10 cellular contexts compared by ENCODE assay signal in the genomic region with DNA sequence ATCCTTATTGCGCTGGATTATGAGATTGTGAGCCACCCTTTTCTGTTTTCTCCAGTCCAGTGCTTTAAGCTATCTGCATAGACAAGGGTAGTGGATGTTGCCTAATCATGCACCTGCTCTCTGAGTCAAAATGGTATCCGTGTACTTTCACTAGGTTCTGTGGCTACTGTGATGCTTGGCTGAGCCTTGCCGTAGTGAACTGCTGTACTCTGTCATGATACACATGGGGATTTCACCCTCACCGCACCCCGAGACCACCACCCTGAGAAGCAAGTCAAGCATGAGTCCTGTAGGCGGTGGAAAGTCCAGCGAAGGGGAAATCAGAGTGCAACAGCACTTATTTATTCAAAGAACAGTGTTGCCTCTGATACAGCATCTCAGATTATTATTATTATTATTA. TPM values are rescaled to one million over a fixed set of nuclear protein-coding genes. Genes with fewer than 3 reads are reported as not detected.
DNase-seq lines count a peak whose midpoint lies in the region; ATAC-seq and TF ChIP-seq lines count a peak whose summit lies in the region.
"Had no signal": no experiment of that assay in that cellular context is flagged by ENCODE, and none has a peak within 500 bp of the region (broad histone marks: within the 10 kb centered on the region; RNA-seq: fewer than 3 reads in every experiment).

No MANE protein-coding gene starts in this region.

- TF ChIP-seq EP300 in tibial nerve (IDR thresholded peaks at IDR 0.05), result no peak

- H3K36me3 ChIP-seq in tibial nerve, result no peaks in the 10 kb centered on the region

- peak overlapping the region; percentile 91 for H3K27ac Mint-ChIP-seq in CD4-positive, alpha-beta T cell
- H3K27ac Mint-ChIP-seq in activated CD4-positive, alpha-beta memory T cell treated with anti-CD3 and anti-CD28 coated beads for 36 hours, result peak overlapping the region; percentile 25
- H3K27ac Mint-ChIP-seq in glutamatergic neuron (ENCODE audit: unreplicated experiment), result no peak overlapping the region

- H3K27me3 ChIP-seq in CD4-positive, alpha-beta T cell (ENCODE audit: control insufficient read depth, insufficient read depth, low read length), result no peaks in the 10 kb centered on the region
- H3K27me3 ChIP-seq in tibial nerve, result no peaks in the 10 kb centered on the region

- no peak for TF ChIP-seq CTCF in CD4-positive, alpha-beta T cell (IDR thresholded peaks at IDR 0.05)
- TF ChIP-seq CTCF in tibial nerve (IDR thresholded peaks at IDR 0.05) (no peak), glutamatergic neuron (IDR thresholded peaks at IDR 0.05; ENCODE audit: partially characterized antibody, unreplicated experiment) (no peak)

- no peaks in the 10 kb centered on the region for H3K9me3 Mint-ChIP-seq in CD4-positive, alpha-beta T cell
- no peaks in the 10 kb centered on the region for H3K9me3 Mint-ChIP-seq in activated CD4-positive, alpha-beta memory T cell treated with anti-CD3 and anti-CD28 coated beads for 36 hours
- no peaks in the 10 kb centered on the region for H3K9me3 Mint-ChIP-seq in glutamatergic neuron (ENCODE audit: unreplicated experiment)

- H3K4me3 Mint-ChIP-seq in CD4-positive, alpha-beta T cell, result no peak overlapping the region
- no peak overlapping the region for H3K4me3 Mint-ChIP-seq in activated CD4-positive, alpha-beta memory T cell treated with anti-CD3 and anti-CD28 coated beads for 36 hours
- H3K4me3 Mint-ChIP-seq in glutamatergic neuron (ENCODE audit: unreplicated experiment), result no peak overlapping the region

- CTCF ChIA-PET in CD4-positive, alpha-beta T cell (lab: Charles Lee), result interaction anchor here (3.2 kb wide), 1 partner anchor 38 kb away, joined by 18 read pairs; no protein-coding TSS in a partner anchor
- CTCF ChIA-PET in activated CD4-positive, alpha-beta memory T cell treated with anti-CD3 and anti-CD28 coated beads for 36 hours (lab: Charles Lee), result interaction anchor here (0.9 to 1.5 kb wide), 7 partner anchors 10 to 302 kb away, joined by 3 to 7 read pairs (median 4); no protein-coding TSS in a partner anchor

- H3K4me1 ChIP-seq in tibial nerve, result peaks cover 0 to 4% (median 0%) of the 10 kb centered on the region in 4 donors

- DNase-seq in CD4-positive, alpha-beta T cell, result no peak
- DNase-seq in activated CD4-positive, alpha-beta memory T cell treated with anti-CD3 and anti-CD28 coated beads for 36 hours, result peak; percentile 83
- DNase-seq in tibial nerve (ENCODE audit: low spot score in 2 of 2) (no peak), AML-193 (lab: John Stamatoyannopoulos, UW) (no peak), sciatic nerve (ENCODE audit: low spot score) (no peak), glutamatergic neuron (no peak)
- DNase-seq: DMS79, KG1 had no signal

- POLR2A ChIA-PET in CD4-positive, alpha-beta T cell (lab: Charles Lee), result interaction anchor here (2.7 to 3.2 kb wide), 3 partner anchors 19 to 56 kb away, joined by 8 to 15 read pairs (median 10); a partner anchor contains a TSS
- POLR2A ChIA-PET in activated CD4-positive, alpha-beta memory T cell treated with anti-CD3 and anti-CD28 coated beads for 36 hours (lab: Charles Lee), result interaction anchor here (0.7 to 1.1 kb wide), 3 partner anchors 13 to 38 kb away, joined by 3 to 5 read pairs (median 3); no protein-coding TSS in a partner anchor

- no peak overlapping the region for H3K4me3 ChIP-seq in tibial nerve

- 79 to 95% methylated on average over 7 of the region's 7 CpGs for WGBS in tibial nerve, 2 donors

- intact Hi-C loops in CD4-positive, alpha-beta T cell (cut with DNase I, micrococcal nuclease), result no loop called here
- intact Hi-C loops in activated CD4-positive, alpha-beta memory T cell treated with anti-CD3 and anti-CD28 coated beads for 36 hours (cut with micrococcal nuclease), result loop anchor here (1.0 to 5.0 kb wide), 5 partner anchors 15 to 49 kb away; no protein-coding TSS in a partner anchor
- intact Hi-C loops in sciatic nerve (cut with DNase I), result no loop called here

- H3K36me3 Mint-ChIP-seq in CD4-positive, alpha-beta T cell (ENCODE audit: low read depth), result peaks cover 46% of the 10 kb centered on the region
- H3K36me3 Mint-ChIP-seq in activated CD4-positive, alpha-beta memory T cell treated with anti-CD3 and anti-CD28 coated beads for 36 hours, result peaks cover 28% of the 10 kb centered on the region
- H3K36me3 Mint-ChIP-seq in glutamatergic neuron (ENCODE audit: unreplicated experiment), result no peaks in the 10 kb centered on the region

- ATAC-seq in CD4-positive, alpha-beta T cell (ENCODE audit: poor library complexity), result peak; percentile 26
- ATAC-seq in GM19023 (IDR thresholded peaks at IDR 0.05; ENCODE audit: unreplicated experiment) (peak; percentile 99), HG02885 (IDR thresholded peaks at IDR 0.05; ENCODE audit: poor library complexity, unreplicated experiment) (peak; percentile 100), sciatic nerve (no peak)

- H3K27me3 Mint-ChIP-seq in CD4-positive, alpha-beta T cell, result no peaks in the 10 kb centered on the region
- H3K27me3 Mint-ChIP-seq in activated CD4-positive, alpha-beta memory T cell treated with anti-CD3 and anti-CD28 coated beads for 36 hours, result no peaks in the 10 kb centered on the region
- H3K27me3 Mint-ChIP-seq in glutamatergic neuron (ENCODE audit: unreplicated experiment), result no peaks in the 10 kb centered on the region

- no peak for TF ChIP-seq POLR2A in tibial nerve (IDR thresholded peaks at IDR 0.05)

- no peaks in the 10 kb centered on the region for H3K9me3 ChIP-seq in CD4-positive, alpha-beta T cell (ENCODE audit: control insufficient read depth, low read length)
- H3K9me3 ChIP-seq in tibial nerve, result no peaks in the 10 kb centered on the region

- H3K4me1 Mint-ChIP-seq in CD4-positive, alpha-beta T cell (ENCODE audit: low read depth), result peaks cover 49% of the 10 kb centered on the region
- H3K4me1 Mint-ChIP-seq in activated CD4-positive, alpha-beta memory T cell treated with anti-CD3 and anti-CD28 coated beads for 36 hours (ENCODE audit: low read depth), result peaks cover 53% of the 10 kb centered on the region
- H3K4me1 Mint-ChIP-seq in glutamatergic neuron (ENCODE audit: low read depth, unreplicated experiment), result no peaks in the 10 kb centered on the region

- H3K27ac ChIP-seq in CD4-positive, alpha-beta T cell (ENCODE audit: low read depth, low read length), result no peak overlapping the region
- H3K27ac ChIP-seq in tibial nerve, result peak overlapping the region in 1 of 4 donors; percentile 50

RNA-seq across cellular contexts. Expression of a gene that starts 55.0 kb away (rescaled TPM):
- total RNA-seq in CD4-positive, alpha-beta T cell, result 10 to 100 TPM; 39.3 to 41.8 TPM
- 10 to 100 TPM; 79.8 to 87.7 TPM for total RNA-seq in activated CD4-positive, alpha-beta memory T cell treated with anti-CD3 and anti-CD28 coated beads for 36 hours
- 1 to 10 TPM; 4.3 to 9.6 (median 5.3) TPM for total RNA-seq in tibial nerve
- 21.6 TPM for total RNA-seq in sciatic nerve
- total RNA-seq in glutamatergic neuron (ENCODE audit: unreplicated experiment), result 1.4 TPM
